ENCODE assay signal across 26 cellular contexts in genomic region chr6:142771162-142771561, GRCh38.
"Had no signal": no experiment of that assay in that cellular context is flagged by ENCODE, and none has a peak within 500 bp of the region (broad histone marks: within the 10 kb centered on the region; RNA-seq: fewer than 3 reads in every experiment).

No MANE protein-coding gene starts in this region.

- H3K27ac Mint-ChIP-seq: activated T-helper 1 cell treated with anti-CD3 and anti-CD28 coated beads, Interleukin-12 subunit alpha, Interleukin-12 subunit beta, Interleukin-2, Interleukin-4 antibody, amounts not matched to agents 30 ng/mL and 10 ng/mL and 1 ng/mL, durations not matched to agents 14 hours and 24 hours and 36 hours; stimulated activated naive B cell treated with anti-CD40 and anti-IgM and Interleukin-4, amounts not matched to agents 10 μg/mL and 1 μg/mL and 100 μg/mL, for 72 hours; T-helper 1 cell treated with Interleukin-12 subunit alpha and Interleukin-12 subunit beta and Interleukin-4 antibody, amounts not matched to agents 30 μg/mL and 1 μg/mL, for 36 hours had no signal

- H3K9me3 Mint-ChIP-seq: activated T-helper 1 cell treated with anti-CD3 and anti-CD28 coated beads, Interleukin-12 subunit alpha, Interleukin-12 subunit beta, Interleukin-2, Interleukin-4 antibody, amounts not matched to agents 30 ng/mL and 10 ng/mL and 1 ng/mL, durations not matched to agents 14 hours and 24 hours and 36 hours; stimulated activated naive B cell treated with anti-CD40 and anti-IgM and Interleukin-4, amounts not matched to agents 10 μg/mL and 1 μg/mL and 100 μg/mL, for 72 hours; T-helper 1 cell treated with Interleukin-12 subunit alpha and Interleukin-12 subunit beta and Interleukin-4 antibody, amounts not matched to agents 30 μg/mL and 1 μg/mL, for 36 hours had no signal

- H3K4me3 Mint-ChIP-seq: activated CD4-positive, alpha-beta T cell treated with anti-CD3 and anti-CD28 coated beads, Interleukin-2, amount 10 ng/mL, durations not matched to agents 24 days and 14 days; activated T-helper 1 cell treated with anti-CD3 and anti-CD28 coated beads, Interleukin-12 subunit alpha, Interleukin-12 subunit beta, Interleukin-2, Interleukin-4 antibody, amounts not matched to agents 30 ng/mL and 10 ng/mL and 1 ng/mL, durations not matched to agents 14 hours and 24 hours and 36 hours; brain; stimulated activated naive B cell treated with anti-CD40 and anti-IgM and Interleukin-4, amounts not matched to agents 10 μg/mL and 1 μg/mL and 100 μg/mL, for 72 hours; T-helper 1 cell treated with Interleukin-12 subunit alpha and Interleukin-12 subunit beta and Interleukin-4 antibody, amounts not matched to agents 30 μg/mL and 1 μg/mL, for 36 hours had no signal

- DNase-seq: activated CD4-positive, alpha-beta T cell treated with anti-CD3 and anti-CD28 coated beads, Interleukin-2, amount 10 ng/mL, durations not matched to agents 24 days and 14 days; activated CD4-positive, CD25-positive, alpha-beta regulatory T cell treated with anti-CD3 and anti-CD28 coated beads, Interleukin-2, amount 50 U/mL, for 72 hours; activated gamma-delta T cell; activated naive CD4-positive, alpha-beta T cell treated with anti-CD3 and anti-CD28 coated beads, Interleukin-2, amount 50 U/mL, for 16 hours; adrenal gland; cerebellar nuclear complex; dorsolateral prefrontal cortex; effector memory CD4-positive, alpha-beta T cell; erythroblast; gastrocnemius medialis; glutamatergic neuron; islet precursor cell; left ventricle myocardium superior; mucosa of descending colon; ovary; retina; sigmoid colon; small intestine; stimulated activated CD4-positive, alpha-beta T cell treated with anti-CD3 and anti-CD28 coated beads, Interleukin-1b, Interleukin-23, amount 100 ng/mL, for 48 hours; stimulated activated CD4-positive, alpha-beta T cell treated with anti-CD3 and anti-CD28 coated beads, Interleukin-4, amount 100 ng/mL, for 4 hours; stimulated activated CD8-positive, alpha-beta memory T cell treated with anti-CD3 and anti-CD28 coated beads, Interleukin-4, amount 100 ng/mL, for 48 hours; stimulated activated naive B cell treated with anti-CD40 and anti-IgM and Interleukin-4, amounts not matched to agents 10 μg/mL and 1 μg/mL and 100 μg/mL, for 72 hours; T1000 had no signal

- H3K4me1 Mint-ChIP-seq: brain had no signal

- ATAC-seq: gastrocnemius medialis; left ventricle myocardium superior; mucosa of descending colon; stimulated activated naive B cell treated with anti-CD40 and anti-IgM and Interleukin-4, amounts not matched to agents 10 μg/mL and 1 μg/mL and 100 μg/mL, for 72 hours had no signal

- H3K27me3 Mint-ChIP-seq: activated CD4-positive, alpha-beta T cell treated with anti-CD3 and anti-CD28 coated beads, Interleukin-2, amount 10 ng/mL, durations not matched to agents 24 days and 14 days; brain; stimulated activated naive B cell treated with anti-CD40 and anti-IgM and Interleukin-4, amounts not matched to agents 10 μg/mL and 1 μg/mL and 100 μg/mL, for 72 hours had no signal
